ENCODE assay signal across 10 cellular contexts in genomic region chr1:87450615-87451209, GRCh38.
DNase-seq lines count a peak whose midpoint lies in the region; ATAC-seq and TF ChIP-seq lines count a peak whose summit lies in the region.
"Had no signal": no experiment of that assay in that cellular context is flagged by ENCODE, and none has a peak within 500 bp of the region (broad histone marks: within the 10 kb centered on the region; RNA-seq: fewer than 3 reads in every experiment).

No MANE protein-coding gene starts in this region.

- intact Hi-C loops in Calu3 (cut with micrococcal nuclease; ENCODE audit: unreplicated experiment) = loop anchor here (2.0 kb wide), 1 partner anchor 116 kb away; no protein-coding TSS in a partner anchor

- no peaks in the 10 kb centered on the region for H3K27me3 ChIP-seq in hepatocyte
- H3K27me3 ChIP-seq: ascending aorta had no signal

- H3K27ac ChIP-seq in hepatocyte = peak overlapping the region; percentile 4
- H3K27ac ChIP-seq: ascending aorta had no signal

- H3K27me3 Mint-ChIP-seq in Calu3 (ENCODE audit: unreplicated experiment) (no peaks in the 10 kb centered on the region), T-helper 17 cell (no peaks in the 10 kb centered on the region), mesothelial cell of epicardium (ENCODE audit: low read depth) (no peaks in the 10 kb centered on the region)

- H3K9me2 ChIP-seq in hepatocyte (replicated peaks; ENCODE audit: insufficient read depth) = no peaks in the 10 kb centered on the region

- no peaks in the 10 kb centered on the region for H3K79me2 ChIP-seq in hepatocyte

- peak overlapping the region; percentile 13 for H3K27ac Mint-ChIP-seq in Calu3 (ENCODE audit: unreplicated experiment)
- peak overlapping the region; percentile 88 for H3K27ac Mint-ChIP-seq in T-helper 17 cell
- no peak overlapping the region for H3K27ac Mint-ChIP-seq in mesothelial cell of epicardium

- no TSS peak for BruUV-seq in Calu3 (replicated peaks; lab: Mats Ljungman, UMichigan)

- no peaks in the 10 kb centered on the region for H3K36me3 ChIP-seq in hepatocyte (replicated peaks; ENCODE audit: insufficient read depth, low read depth)
- H3K36me3 ChIP-seq: ascending aorta had no signal

- ATAC-seq in GM21529 (IDR thresholded peaks at IDR 0.05; ENCODE audit: unreplicated experiment) (peak; percentile 25), T-helper 17 cell (peak; percentile 55)

- H3K4me3 ChIP-seq in hepatocyte = no peak overlapping the region
- H3K4me3 ChIP-seq: ascending aorta had no signal

- DNase-seq in Calu3 = peak; percentile 80
- peak in 2 of 3 donors; percentile 11 to 32 for DNase-seq in T-helper 17 cell
- peak; percentile 8 for DNase-seq in hepatocyte (ENCODE audit: low spot score)
- DNase-seq in mesothelial cell of epicardium (ENCODE audit: low spot score in 2 of 2, unreplicated experiment in 2 of 2) = no peak
- DNase-seq in AML-193 (lab: John Stamatoyannopoulos, UW) = no peak
- no peak for DNase-seq in activated CD4-positive, CD25-positive, alpha-beta regulatory T cell (lab: John Stamatoyannopoulos, UW)
- no peak for DNase-seq in epidermal melanocyte (ENCODE audit: insufficient read length, low spot score)
- DNase-seq: NCI-H1930 had no signal

- no peaks in the 10 kb centered on the region for H4K20me1 ChIP-seq in hepatocyte (ENCODE audit: insufficient read depth, poor library complexity, severe bottlenecking)

- peaks cover 26% of the 10 kb centered on the region for H3K4me1 Mint-ChIP-seq in Calu3 (ENCODE audit: low read depth, unreplicated experiment)
- H3K4me1 Mint-ChIP-seq in T-helper 17 cell = peaks cover 23% of the 10 kb centered on the region
- peaks cover 28% of the 10 kb centered on the region for H3K4me1 Mint-ChIP-seq in mesothelial cell of epicardium

- 75% methylated on average over 8 of the region's 8 CpGs for WGBS in hepatocyte (ENCODE audit: low lambda C conversion rate, missing lambda C conversion rate)

- H3K9me3 Mint-ChIP-seq in Calu3 (ENCODE audit: low read depth, unreplicated experiment) (peaks cover 2% of the 10 kb centered on the region), mesothelial cell of epicardium (peaks cover 14% of the 10 kb centered on the region)

- H3K9me3 ChIP-seq in T-helper 17 cell (ENCODE audit: control insufficient read depth, low read length, poor library complexity, severe bottlenecking) (no peaks in the 10 kb centered on the region), hepatocyte (ENCODE audit: low read depth) (no peaks in the 10 kb centered on the region)
- H3K9me3 ChIP-seq: ascending aorta had no signal

- H3K36me3 Mint-ChIP-seq in Calu3 (ENCODE audit: insufficient read depth, unreplicated experiment) (no peaks in the 10 kb centered on the region), T-helper 17 cell (ENCODE audit: low read depth) (no peaks in the 10 kb centered on the region), mesothelial cell of epicardium (peaks cover 10% of the 10 kb centered on the region)

- H3K4me2 ChIP-seq in hepatocyte = peak overlapping the region; percentile 2

- H3K4me3 Mint-ChIP-seq in Calu3 (ENCODE audit: low read depth, unreplicated experiment) (no peak overlapping the region), T-helper 17 cell (peak overlapping the region; percentile 73), mesothelial cell of epicardium (no peak overlapping the region)

- H2AFZ ChIP-seq in hepatocyte = no peak overlapping the region

- CTCF ChIA-PET in Calu3 (lab: Charles Lee) = interaction anchor here (1.1 to 1.6 kb wide), 5 partner anchors 13 to 116 kb away, joined by 3 to 11 read pairs (median 4); no protein-coding TSS in a partner anchor

- H3K4me1 ChIP-seq in hepatocyte (ENCODE audit: insufficient read depth) = peaks cover 16% of the 10 kb centered on the region

- TF ChIP-seq CTCF in Calu3 (IDR thresholded peaks at IDR 0.05; ENCODE audit: unreplicated experiment) (peak; percentile 52), hepatocyte (IDR thresholded peaks at IDR 0.05; ENCODE audit: poor library complexity) (no peak), mesothelial cell of epicardium (IDR thresholded peaks at IDR 0.05; ENCODE audit: unreplicated experiment) (no peak)

Comparison
In these comparisons a context has a peak if more than half of its experiments do, and no peak if none do; other contexts are left out.
1. DNase-seq: peak in Calu3 (single experiment), T-helper 17 cell (2 of 3) and hepatocyte (single experiment); none in mesothelial cell of epicardium (0 of 2), AML-193 (0 of 2), activated CD4-positive, CD25-positive, alpha-beta regulatory T cell (0 of 4) and epidermal melanocyte (single experiment).